Comparison of ENCODE assay signal across 13 cellular contexts in the genomic region with DNA sequence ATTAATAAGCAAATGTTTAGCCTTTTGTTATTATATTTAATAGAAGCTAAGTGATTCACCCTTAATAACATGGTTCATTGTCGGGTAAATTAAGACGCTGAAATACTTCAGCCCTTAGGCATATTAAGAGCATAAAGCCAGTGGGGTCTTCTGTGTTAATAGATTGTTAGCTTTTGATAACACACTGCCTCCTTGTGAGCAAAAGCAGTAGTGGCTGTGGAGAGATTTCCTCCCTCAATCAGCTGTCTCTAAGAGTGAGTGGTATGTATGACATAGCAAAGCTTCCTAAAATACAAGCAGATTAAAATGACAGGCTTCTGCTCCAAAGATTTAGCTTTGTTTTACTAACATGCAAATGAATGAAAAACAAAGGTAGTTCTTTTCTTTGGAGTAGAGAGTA.
DNase-seq lines count a peak whose midpoint lies in the region; ATAC-seq, FAIRE-seq and TF ChIP-seq lines count a peak whose summit lies in the region.
"Had no signal": no experiment of that assay in that cellular context is flagged by ENCODE, and none has a peak within 500 bp of the region (broad histone marks: within the 10 kb centered on the region; RNA-seq: fewer than 3 reads in every experiment).

No MANE protein-coding gene starts in this region.

- in situ Hi-C loops in HepG2 (cut with HindIII; ENCODE audit: extremely low pct_ligation_motif_present, low pct_unique_long_range_greater_than_20kb): no loop called here

- TF ChIP-seq CTCF in liver (IDR thresholded peaks at IDR 0.05; ENCODE audit: low read depth, low read length, missing input control) (peak; percentile 3), HepG2 (CRISPR knock-in tag; IDR thresholded peaks at IDR 0.05) (no peak), OCI-LY3 (IDR thresholded peaks at IDR 0.05; ENCODE audit: low read depth, low read length) (peak; percentile 92), type B pancreatic cell (conservative IDR thresholded peaks at IDR 0.05) (peak; percentile 62)

- intact Hi-C loops in HepG2 (cut with micrococcal nuclease; ENCODE audit: unreplicated experiment): no loop called here

- 55% methylated on average over 2 of the region's 2 CpGs for WGBS in liver
- 0% methylated on average over 2 of the region's 2 CpGs for WGBS in HepG2 (ENCODE audit: low lambda C conversion rate)

- CTCF ChIA-PET in HepG2 (lab: Yijun Ruan, JAX; ENCODE audit: low intra/inter-chr PET ratio, low total read pairs): no interaction called here

- no peak overlapping the region for H2AFZ ChIP-seq in HepG2 (ENCODE audit: low read length)
- peak overlapping the region; percentile 41 for H2AFZ ChIP-seq in OCI-LY3 (ENCODE audit: low read depth, low read length)

- no peaks in the 10 kb centered on the region for H4K20me1 ChIP-seq in HepG2 (ENCODE audit: insufficient read depth, low read length)
- H4K20me1 ChIP-seq in OCI-LY3 (ENCODE audit: insufficient read depth, low read length): no peaks in the 10 kb centered on the region

- H3K36me3 Mint-ChIP-seq in type B pancreatic cell: no peaks in the 10 kb centered on the region
- H3K36me3 Mint-ChIP-seq: mesothelial cell of epicardium; stimulated activated effector memory CD8-positive, alpha-beta T cell treated with anti-CD3 and anti-CD28 coated beads, Interleukin-12 subunit alpha, Interleukin-12 subunit beta, amount 100 ng/mL, for 72 hours had no signal

- H3K4me3 ChIP-seq in liver (ENCODE audit: low read depth in 1 of 3, low read length in 3 of 3) (no peak overlapping the region), HepG2 (replicated peaks in 1 of 3; ENCODE audit: insufficient read depth in 1 of 3, low read depth in 2 of 3, low read length in 3 of 3) (no peak overlapping the region), OCI-LY3 (ENCODE audit: low read length) (no peak overlapping the region)

- peaks cover 0 to 3% (median 0%) of the 10 kb centered on the region in 4 donors for H3K27me3 ChIP-seq in liver (ENCODE audit: control insufficient read depth in 4 of 4, insufficient read depth in 4 of 4, low read length in 3 of 4)
- no peaks in the 10 kb centered on the region for H3K27me3 ChIP-seq in HepG2 (ENCODE audit: control insufficient read depth in 1 of 2, insufficient read depth in 2 of 2, low read length in 2 of 2)
- no peaks in the 10 kb centered on the region for H3K27me3 ChIP-seq in OCI-LY3 (ENCODE audit: low read depth, low read length)

- H3K27ac ChIP-seq in liver (ENCODE audit: low read depth in 1 of 2, low read length in 2 of 2) (no peak overlapping the region), HepG2 (ENCODE audit: extremely low read length, insufficient read depth, low read length) (no peak overlapping the region), OCI-LY3 (ENCODE audit: low read length) (no peak overlapping the region)

- POLR2A ChIA-PET in HepG2 (lab: Yijun Ruan, JAX): no interaction called here

- FAIRE-seq in HepG2 (lab: Jason Lieb, UNC): no peak

- no peak overlapping the region for H3K4me3 Mint-ChIP-seq in type B pancreatic cell
- H3K4me3 Mint-ChIP-seq: mesothelial cell of epicardium; stimulated activated effector memory CD8-positive, alpha-beta T cell treated with anti-CD3 and anti-CD28 coated beads, Interleukin-12 subunit alpha, Interleukin-12 subunit beta, amount 100 ng/mL, for 72 hours had no signal

- no peak overlapping the region for H3K4me2 ChIP-seq in HepG2 (ENCODE audit: low read depth, low read length)
- peak overlapping the region; percentile 11 for H3K4me2 ChIP-seq in OCI-LY3 (ENCODE audit: low read length)

- H3K79me2 ChIP-seq in HepG2 (ENCODE audit: insufficient read depth, low read length): no peaks in the 10 kb centered on the region
- H3K79me2 ChIP-seq in OCI-LY3 (ENCODE audit: low read length): no peaks in the 10 kb centered on the region

- no peaks in the 10 kb centered on the region for H3K4me1 ChIP-seq in liver (ENCODE audit: control insufficient read depth in 4 of 4, insufficient read depth in 4 of 4, low read length in 3 of 4)
- H3K4me1 ChIP-seq in HepG2 (ENCODE audit: insufficient read depth, low read length): no peaks in the 10 kb centered on the region
- H3K4me1 ChIP-seq in OCI-LY3 (ENCODE audit: low read length): no peaks in the 10 kb centered on the region

- TF ChIP-seq POLR2A in HepG2 (IDR thresholded peaks at IDR 0.05; ENCODE audit: insufficient read depth in 1 of 2, low read depth in 2 of 2, low read length in 2 of 2): no peak

- no TSS peak for BruUV-seq in HepG2 (replicated peaks; lab: Mats Ljungman, UMichigan)

- no peak for TF ChIP-seq EP300 in HepG2 (IDR thresholded peaks at IDR 0.05; ENCODE audit: low read depth in 2 of 2, low read length in 2 of 2)
- TF ChIP-seq EP300 in HepG2 (CRISPR knock-in tag; IDR thresholded peaks at IDR 0.05; ENCODE audit: borderline replicate concordance): no peak

- no peaks in the 10 kb centered on the region for H3K9me3 ChIP-seq in liver (ENCODE audit: control insufficient read depth in 4 of 4, low read length in 3 of 4)
- no peaks in the 10 kb centered on the region for H3K9me3 ChIP-seq in HepG2 (ENCODE audit: low read length)
- no peaks in the 10 kb centered on the region for H3K9me3 ChIP-seq in OCI-LY3 (ENCODE audit: insufficient read depth, low read length)

- H3K9ac ChIP-seq in liver (ENCODE audit: low read depth in 1 of 2, low read length in 2 of 2) (no peak overlapping the region), HepG2 (ENCODE audit: insufficient read depth, low read depth, low read length) (no peak overlapping the region), OCI-LY3 (ENCODE audit: low read length) (no peak overlapping the region)

- H3K27ac Mint-ChIP-seq in type B pancreatic cell: no peak overlapping the region
- H3K27ac Mint-ChIP-seq: mesothelial cell of epicardium; stimulated activated effector memory CD8-positive, alpha-beta T cell treated with anti-CD3 and anti-CD28 coated beads, Interleukin-12 subunit alpha, Interleukin-12 subunit beta, amount 100 ng/mL, for 72 hours had no signal

- peaks cover 7% of the 10 kb centered on the region for H3K27me3 Mint-ChIP-seq in type B pancreatic cell

- H3K36me3 ChIP-seq in liver (ENCODE audit: control insufficient read depth in 4 of 4, insufficient read depth in 3 of 4, low read depth in 1 of 4, low read length in 3 of 4) (no peaks in the 10 kb centered on the region), HepG2 (replicated peaks in 1 of 2; ENCODE audit: control insufficient read depth in 1 of 2, insufficient read depth in 2 of 2, low read length in 2 of 2) (no peaks in the 10 kb centered on the region), OCI-LY3 (replicated peaks; ENCODE audit: low read depth, low read length) (no peaks in the 10 kb centered on the region)

- H3K4me1 Mint-ChIP-seq in type B pancreatic cell (ENCODE audit: unreplicated experiment): no peaks in the 10 kb centered on the region
- H3K4me1 Mint-ChIP-seq: mesothelial cell of epicardium; stimulated activated effector memory CD8-positive, alpha-beta T cell treated with anti-CD3 and anti-CD28 coated beads, Interleukin-12 subunit alpha, Interleukin-12 subunit beta, amount 100 ng/mL, for 72 hours had no signal

- TF ChIP-seq RAD21 in liver (IDR thresholded peaks at IDR 0.05) (no peak), HepG2 (CRISPR knock-in tag; IDR thresholded peaks at IDR 0.05) (no peak)

- DNase-seq in HepG2 (ENCODE audit: low spot score) (no peak), foreskin melanocyte (peak; percentile 36), type B pancreatic cell (ENCODE audit: extremely low spot score, unreplicated experiment) (no peak), NCI-H2171 (lab: John Stamatoyannopoulos, UW) (no peak)
- DNase-seq: activated naive CD4-positive, alpha-beta T cell treated with anti-CD3 and anti-CD28 coated beads, Interleukin-2, amount 50 U/mL, for 16 hours; NCI-H446 treated with DMSO at 0.1 percent for 48 hours; stimulated activated CD4-positive, alpha-beta T cell treated with anti-CD3 and anti-CD28 coated beads, Interleukin-2, amount 100 ng/mL, for 48 hours had no signal

- H3K9me3 Mint-ChIP-seq in type B pancreatic cell: peaks cover 4% of the 10 kb centered on the region

- ATAC-seq in HepG2 (no peak), HG03457 (IDR thresholded peaks at IDR 0.05; ENCODE audit: unreplicated experiment) (no peak), HG02588 (IDR thresholded peaks at IDR 0.05; ENCODE audit: unreplicated experiment) (no peak)
- ATAC-seq: stimulated activated effector memory CD8-positive, alpha-beta T cell treated with anti-CD3 and anti-CD28 coated beads, Interleukin-12 subunit alpha, Interleukin-12 subunit beta, amount 100 ng/mL, for 72 hours had no signal

TF ChIP-seq in liver, 16 proteins besides CTCF, POLR2A, EP300 and RAD21 (continues in another document):
- TF ChIP-seq, protein P1, sequence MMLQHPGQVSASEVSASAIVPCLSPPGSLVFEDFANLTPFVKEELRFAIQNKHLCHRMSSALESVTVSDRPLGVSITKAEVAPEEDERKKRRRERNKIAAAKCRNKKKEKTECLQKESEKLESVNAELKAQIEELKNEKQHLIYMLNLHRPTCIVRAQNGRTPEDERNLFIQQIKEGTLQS (IDR thresholded peaks at IDR 0.05): no peak
- TF ChIP-seq TAF1 (conservative IDR thresholded peaks at IDR 0.05): no peak
- TF ChIP-seq, protein P2, sequence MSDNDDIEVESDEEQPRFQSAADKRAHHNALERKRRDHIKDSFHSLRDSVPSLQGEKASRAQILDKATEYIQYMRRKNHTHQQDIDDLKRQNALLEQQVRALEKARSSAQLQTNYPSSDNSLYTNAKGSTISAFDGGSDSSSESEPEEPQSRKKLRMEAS (IDR thresholded peaks at IDR 0.05): no peak

TF ChIP-seq in HepG2, 621 proteins besides CTCF, POLR2A, EP300 and RAD21 (continues in another document):
- TF ChIP-seq ZIK1 (CRISPR knock-in tag; IDR thresholded peaks at IDR 0.05; ENCODE audit: borderline replicate concordance, low read depth) (no peak), ZNF160 (CRISPR knock-in tag; IDR thresholded peaks at IDR 0.05) (no peak)
